In the genomic region with DNA sequence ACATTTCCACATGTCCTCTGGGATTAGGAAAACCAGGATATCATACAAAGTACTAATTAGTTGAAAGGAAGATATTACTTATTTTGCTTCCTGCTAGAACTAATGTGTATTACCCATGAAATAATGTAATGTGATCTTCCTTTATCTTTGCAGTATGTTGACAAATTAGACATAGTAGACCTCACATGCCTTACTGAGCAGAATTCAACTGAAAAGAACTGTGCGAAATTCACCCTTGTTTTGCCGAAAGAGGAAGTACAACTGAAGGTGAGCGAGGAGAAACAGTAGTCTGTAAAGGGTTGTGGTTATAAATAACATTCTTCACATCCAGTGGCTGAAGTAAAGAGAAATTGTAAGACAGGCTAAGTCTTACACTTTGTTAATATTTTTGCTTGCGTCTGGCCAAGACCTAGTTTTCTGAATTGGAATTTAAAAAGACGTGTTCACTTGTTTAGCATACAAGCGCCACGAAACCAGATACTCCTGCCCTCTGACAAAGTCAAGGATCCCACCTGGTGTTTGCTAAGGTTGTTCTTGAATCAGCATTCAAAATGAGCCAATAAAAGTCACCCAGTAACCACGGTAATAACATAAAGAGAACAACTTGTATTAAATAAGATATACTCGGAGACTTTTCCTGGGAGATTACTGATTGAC, we compare ENCODE assay signal across 9 cellular contexts. TPM values are rescaled to one million over a fixed set of nuclear protein-coding genes. Genes with fewer than 3 reads are reported as not detected.
DNase-seq lines count a peak whose midpoint lies in the region; ATAC-seq and TF ChIP-seq lines count a peak whose summit lies in the region.
"Had no signal": no experiment of that assay in that cellular context is flagged by ENCODE, and none has a peak within 500 bp of the region (broad histone marks: within the 10 kb centered on the region; RNA-seq: fewer than 3 reads in every experiment).

No MANE protein-coding gene starts in this region.

- H3K4me3 ChIP-seq in GM12864 (ENCODE audit: low read depth, low read length) (peak overlapping the region; percentile 40; the same call in 1 of the 2 replicates), psoas muscle (peak overlapping the region; percentile 25)

- DNase-seq in GM12864 (ENCODE audit: low read depth) (peak; percentile 85), SKM-1 (lab: John Stamatoyannopoulos, UW; ENCODE audit: unreplicated experiment) (peak; percentile 78), psoas muscle (no peak), NK-92 (lab: John Stamatoyannopoulos, UW; ENCODE audit: unreplicated experiment) (no peak), LoVo (ENCODE audit: low spot score) (no peak), ACHN (no peak)

- 22 to 31% (median 28%) methylated on average over 9 of the region's 9 CpGs for whole genome bisulfite sequencing in psoas muscle, 3 donors

- H3K9me3 ChIP-seq in psoas muscle = no peaks in the 10 kb centered on the region

- no peaks in the 10 kb centered on the region for H3K36me3 ChIP-seq in psoas muscle (ENCODE audit: insufficient read depth in 1 of 2, low read depth in 1 of 2)

- H3K27ac ChIP-seq in psoas muscle = no peak overlapping the region

- no peaks in the 10 kb centered on the region for H3K27me3 ChIP-seq in psoas muscle (ENCODE audit: insufficient read depth in 3 of 3, low read length in 2 of 3)

- no peaks in the 10 kb centered on the region for H3K4me1 ChIP-seq in psoas muscle

- in situ Hi-C loops in ACHN (cut with HindIII; ENCODE audit: low pct_ligation_motif_present, low pct_unique_long_range_greater_than_20kb, low sequenced_read_pairs) = no loop called here

- ATAC-seq in GM21515 (IDR thresholded peaks at IDR 0.05; ENCODE audit: unreplicated experiment) (peak; percentile 92), HG03565 (IDR thresholded peaks at IDR 0.05; ENCODE audit: unreplicated experiment) (peak; percentile 88), psoas muscle (no peak)

- intact Hi-C loops in psoas muscle (cut with DNase I) = no loop called here

- TF ChIP-seq CTCF in GM12864 (IDR thresholded peaks at IDR 0.05; ENCODE audit: low read depth, low read length, missing control alignments) (no peak), psoas muscle (IDR thresholded peaks at IDR 0.05) (no peak)

RNA-seq across cellular contexts. Expression of a gene that starts 16.8 kb away (rescaled TPM):
- total RNA-seq in psoas muscle = under 1 TPM in 1 of 4 donors, not detected in 3; 0.23 TPM
- under 1 TPM in 1 of 3 donors, not detected in 2; 0.04 TPM for polyA plus RNA-seq in psoas muscle
- total RNA-seq: HT1080 had no signal

RNA-seq across cellular contexts. Expression of a gene that starts 30.1 kb away (rescaled TPM):
- total RNA-seq in psoas muscle = 1 to 10 TPM; 3.5 to 5.6 (median 4.5) TPM
- polyA plus RNA-seq in psoas muscle = 1 to 10 TPM; 1.5 to 3.2 (median 2.1) TPM

Comparison
In these comparisons a context has a peak if more than half of its experiments do, and no peak if none do; other contexts are left out.
1. DNase-seq: peak in GM12864 (single experiment) and SKM-1 (single experiment); none in psoas muscle (0 of 2), NK-92 (single experiment), LoVo (single experiment) and ACHN (single experiment).
2. ATAC-seq: peak in GM21515 (single experiment) and HG03565 (single experiment); none in psoas muscle (0 of 4).